8 cellular contexts compared by ENCODE assay signal in genomic region chrX:12976819-12977758, GRCh38. TPM values are rescaled to one million over a fixed set of nuclear protein-coding genes. Genes with fewer than 3 reads are reported as not detected.
DNase-seq lines count a peak whose midpoint lies in the region; ATAC-seq and TF ChIP-seq lines count a peak whose summit lies in the region.
"Not testable (repeated sequence)": the region's sequence is repeated elsewhere in the genome, so short reads cannot be mapped to it uniquely, and the experiment has no call there.

No MANE protein-coding gene starts in this region.

- peak overlapping the region; percentile 60 for H3K27ac ChIP-seq in CD4-positive, alpha-beta memory T cell (ENCODE audit: low read depth, low read length)
- H3K27ac ChIP-seq in HCT116 (ENCODE audit: low read depth, low read length); right cardiac atrium (ENCODE audit: low read length): not testable (repeated sequence)
- H3K27ac ChIP-seq in coronary artery: peak overlapping the region; percentile 50 to 92
- H3K27ac ChIP-seq in suprapubic skin: peak overlapping the region; percentile 98

- TF ChIP-seq POLR2A in HCT116 (IDR thresholded peaks at IDR 0.05; ENCODE audit: borderline replicate concordance, extremely low read depth, insufficient read depth, insufficient read length); suprapubic skin (IDR thresholded peaks at IDR 0.05): not testable (repeated sequence)

- DNase-seq in CD4-positive, alpha-beta memory T cell: peak in 1 of 5 donors; percentile 34
- not testable (repeated sequence) for DNase-seq in HCT116 (ENCODE audit: low read depth, low spot score); activated T-cell treated with anti-CD3 and anti-CD28 coated beads, Interleukin-2, amount 50 U/mL, for 72 hours; coronary artery (ENCODE audit: low spot score); right cardiac atrium; nephron progenitor cell; suprapubic skin (ENCODE audit: low spot score in 2 of 2)
- peak; percentile 65 for DNase-seq in OCI-M1 (lab: John Stamatoyannopoulos, UW)

- H3K4me2 ChIP-seq in HCT116 (ENCODE audit: low read length): 0 out of 2 replicates have a peak overlapping the region, but pooled peaks have one; percentile 84

- RAD21 ChIA-PET in HCT116 (lab: Charles Lee; ENCODE audit: low non-redundant PET in 1 of 2, low total read pairs in 2 of 2, uncharacterized antibody in 2 of 2, unreplicated experiment in 2 of 2): not testable (repeated sequence)

- H3K4me3 ChIP-seq in CD4-positive, alpha-beta memory T cell (ENCODE audit: low read length in 2 of 2): peak overlapping the region; percentile 10 to 85
- not testable (repeated sequence) for H3K4me3 ChIP-seq in HCT116 (replicated peaks in 1 of 2; ENCODE audit: low read depth in 1 of 2, low read length in 2 of 2)
- peak overlapping the region; percentile 84 for H3K4me3 ChIP-seq in coronary artery
- H3K4me3 ChIP-seq in right cardiac atrium (ENCODE audit: low read length): peak overlapping the region; percentile 81
- peak overlapping the region; percentile 65 for H3K4me3 ChIP-seq in suprapubic skin

- peak overlapping the region; percentile 92 to 99 (median 97) for H3K4me3 Mint-ChIP-seq in CD4-positive, alpha-beta memory T cell
- H3K4me3 Mint-ChIP-seq in activated T-cell treated with anti-CD3 and anti-CD28 coated beads, Interleukin-2, amount 50 U/mL, for 72 hours: peak overlapping the region; percentile 82 to 95
- peak overlapping the region; percentile 97 for H3K4me3 Mint-ChIP-seq in nephron progenitor cell

- ATAC-seq in HCT116; activated T-cell treated with anti-CD3 and anti-CD28 coated beads, Interleukin-2, amount 50 U/mL, for 72 hours (replicated peaks in 1 of 2); right cardiac atrium: not testable (repeated sequence)

- not testable (repeated sequence) for BruUV-seq in HCT116 (replicated peaks; lab: Mats Ljungman, UMichigan)

- not testable (repeated sequence) for H2AFZ ChIP-seq in HCT116 (ENCODE audit: low read depth, low read length, poor library complexity, severe bottlenecking)

- H3K4me1 Mint-ChIP-seq in CD4-positive, alpha-beta memory T cell: peaks cover 11 to 49% (median 36%) of the 10 kb centered on the region in 4 donors
- peaks cover 51% of the 10 kb centered on the region for H3K4me1 Mint-ChIP-seq in activated T-cell treated with anti-CD3 and anti-CD28 coated beads, Interleukin-2, amount 50 U/mL, for 72 hours (ENCODE audit: low read depth)
- peaks cover 50% of the 10 kb centered on the region for H3K4me1 Mint-ChIP-seq in nephron progenitor cell

- intact Hi-C loops in CD4-positive, alpha-beta memory T cell (cut with micrococcal nuclease): loop anchor here (5.0 kb wide), 1 partner anchor 35 kb away; no protein-coding TSS in a partner anchor
- intact Hi-C loops in HCT116 (cut with micrococcal nuclease) (loop anchor here (10.0 kb wide), 1 partner anchor 508 kb away; no protein-coding TSS in a partner anchor), right cardiac atrium (cut with DNase I) (loop anchor here in 3 of 4 donors (5.0 to 10.0 kb wide), 3 partner anchors 118 to 508 kb away; no protein-coding TSS in a partner anchor)

- H3K9me2 ChIP-seq in HCT116 (ENCODE audit: insufficient read depth): not testable (repeated sequence)

- TF ChIP-seq RAD21 in HCT116 (IDR thresholded peaks at IDR 0.05; ENCODE audit: low read depth): not testable (repeated sequence)

- peaks cover 37 to 62% of the 10 kb centered on the region in 2 donors for H3K36me3 Mint-ChIP-seq in CD4-positive, alpha-beta memory T cell
- peaks cover 14 to 37% of the 10 kb centered on the region in 2 donors for H3K36me3 Mint-ChIP-seq in activated T-cell treated with anti-CD3 and anti-CD28 coated beads, Interleukin-2, amount 50 U/mL, for 72 hours (ENCODE audit: insufficient read depth in 2 of 2)
- peaks cover 19% of the 10 kb centered on the region for H3K36me3 Mint-ChIP-seq in nephron progenitor cell (ENCODE audit: low read depth)

- peak overlapping the region; percentile 94 to 99 (median 96) for H3K27ac Mint-ChIP-seq in CD4-positive, alpha-beta memory T cell
- H3K27ac Mint-ChIP-seq in activated T-cell treated with anti-CD3 and anti-CD28 coated beads, Interleukin-2, amount 50 U/mL, for 72 hours: peak overlapping the region; percentile 99
- peak overlapping the region; percentile 47 for H3K27ac Mint-ChIP-seq in nephron progenitor cell

- H3K79me2 ChIP-seq in HCT116 (ENCODE audit: insufficient read depth, low read length): peaks cover 11% of the 10 kb centered on the region

- 30% methylated on average over 12 of the region's 12 CpGs for WGBS in right cardiac atrium
- 43% methylated on average over 12 of the region's 12 CpGs for WGBS in suprapubic skin

- TF ChIP-seq CTCF in HCT116 (IDR thresholded peaks at IDR 0.05 in 2 of 3, conservative IDR thresholded peaks at IDR 0.05 in 1 of 3; ENCODE audit: borderline replicate concordance in 1 of 3, insufficient read depth in 1 of 3, low read depth in 2 of 3, low read length in 2 of 3); coronary artery (IDR thresholded peaks at IDR 0.05); nephron progenitor cell (IDR thresholded peaks at IDR 0.05); suprapubic skin (IDR thresholded peaks at IDR 0.05): not testable (repeated sequence)

- POLR2A ChIA-PET in CD4-positive, alpha-beta memory T cell (lab: Charles Lee; ENCODE audit: partially characterized antibody): interaction anchor here (0.7 to 26.3 kb wide), 24 partner anchors 4 to 757 kb away, joined by 3 to 1769 read pairs (median 14); partner anchors contain the start of genes FAM9C, OFD1, TMSB4X and TRAPPC2
- POLR2A ChIA-PET in HCT116 (lab: Charles Lee): interaction anchor here (1.0 to 1.6 kb wide), 2 partner anchors 105 to 511 kb away, joined by 3 to 4 read pairs; no protein-coding TSS in a partner anchor

- not testable (repeated sequence) for H3K27me3 ChIP-seq in CD4-positive, alpha-beta memory T cell (ENCODE audit: insufficient read depth, low read length); HCT116 (ENCODE audit: insufficient read depth, low read length); right cardiac atrium (ENCODE audit: control insufficient read depth, insufficient read depth); suprapubic skin

- not testable (repeated sequence) for H3K27me3 Mint-ChIP-seq in CD4-positive, alpha-beta memory T cell
- peaks cover 46% of the 10 kb centered on the region for H3K27me3 Mint-ChIP-seq in activated T-cell treated with anti-CD3 and anti-CD28 coated beads, Interleukin-2, amount 50 U/mL, for 72 hours (ENCODE audit: low read depth)
- peaks cover 10% of the 10 kb centered on the region for H3K27me3 Mint-ChIP-seq in nephron progenitor cell (ENCODE audit: low read depth, poor library complexity)

- not testable (repeated sequence) for H3K36me3 ChIP-seq in CD4-positive, alpha-beta memory T cell (ENCODE audit: insufficient read depth, low read length); HCT116 (ENCODE audit: control insufficient read depth in 1 of 2, insufficient read depth in 2 of 2, low read length in 2 of 2); suprapubic skin

- H3K9ac ChIP-seq in HCT116 (ENCODE audit: low read length): not testable (repeated sequence)

- H3K4me1 ChIP-seq in CD4-positive, alpha-beta memory T cell (ENCODE audit: insufficient read depth, low read length): peaks cover 37% of the 10 kb centered on the region
- H3K4me1 ChIP-seq in HCT116 (ENCODE audit: control insufficient read depth in 1 of 2, insufficient read depth in 2 of 2, low read length in 2 of 2): peaks cover 0 to 10% of the 10 kb centered on the region in 2 experiments; a peak in 2 of 4 replicates
- not testable (repeated sequence) for H3K4me1 ChIP-seq in right cardiac atrium (ENCODE audit: control insufficient read depth, insufficient read depth, low read length); suprapubic skin

- H4K20me1 ChIP-seq in HCT116 (ENCODE audit: insufficient read depth): not testable (repeated sequence)

- H3K9me3 ChIP-seq in CD4-positive, alpha-beta memory T cell (ENCODE audit: control insufficient read depth in 1 of 2, low read length in 2 of 2); HCT116 (ENCODE audit: control insufficient read depth in 1 of 2, insufficient read depth in 1 of 2, low read depth in 1 of 2, low read length in 2 of 2); right cardiac atrium (ENCODE audit: control insufficient read depth, low read length); suprapubic skin: not testable (repeated sequence)

- CTCF ChIA-PET in CD4-positive, alpha-beta memory T cell (lab: Charles Lee; ENCODE audit: partially characterized antibody): interaction anchor here (0.7 to 16.4 kb wide), 12 partner anchors 9 to 511 kb away, joined by 3 to 172 read pairs (median 10); no protein-coding TSS in a partner anchor
- CTCF ChIA-PET in HCT116 (lab: Charles Lee): interaction anchor here (2.2 kb wide), 1 partner anchor 30 kb away, joined by 7 read pairs; no protein-coding TSS in a partner anchor

- TF ChIP-seq EP300 in suprapubic skin (IDR thresholded peaks at IDR 0.05): not testable (repeated sequence)

- peaks cover 0 to 21% (median 2%) of the 10 kb centered on the region in 8 donors for H3K9me3 Mint-ChIP-seq in CD4-positive, alpha-beta memory T cell
- not testable (repeated sequence) for H3K9me3 Mint-ChIP-seq in activated T-cell treated with anti-CD3 and anti-CD28 coated beads, Interleukin-2, amount 50 U/mL, for 72 hours
- peaks cover 44% of the 10 kb centered on the region for H3K9me3 Mint-ChIP-seq in nephron progenitor cell

TF ChIP-seq in HCT116, 20 proteins besides CTCF, POLR2A, EP300 and RAD21:
- 0 out of 2 replicates have a peak, but pooled peaks have one; percentile 16 for TF ChIP-seq JUND (IDR thresholded peaks at IDR 0.05)
TF ChIP-seq in HCT116: peak in this region for 1; not testable (repeated sequence) for 19.

RNA-seq across cellular contexts. Expression of gene TMSB4X, which starts 2.2 kb away (rescaled TPM):
- total RNA-seq in CD4-positive, alpha-beta memory T cell: 1,000 to 10,000 TPM; 4,851 to 5,116 TPM
- over 10,000 TPM; 27,942 to 36,115 TPM for polyA plus RNA-seq in CD4-positive, alpha-beta memory T cell
- total RNA-seq in HCT116 (2021; ENCODE audit: unreplicated experiment) (407 TPM), right cardiac atrium (1,000 to 10,000 TPM; 1,054 to 1,542 (median 1,304) TPM), suprapubic skin (1,000 to 10,000 TPM in 3 of 4 donors, 100 to 1,000 TPM in 1; 880 to 1,466 (median 1,228) TPM)
- 702 and 898 TPM in 2 replicates for polyA plus RNA-seq in HCT116 (2012)
- total RNA-seq in activated T-cell treated with anti-CD3 and anti-CD28 coated beads, Interleukin-2, amount 50 U/mL, for 72 hours: 1,000 to 10,000 TPM; 4,011 to 4,477 TPM
- polyA plus RNA-seq in right cardiac atrium: 2,718 TPM

Comparison
In these comparisons a context has a peak if more than half of its experiments do, and no peak if none do; other contexts are left out.
1. H3K27ac Mint-ChIP-seq: peak in every context shown above with its lines; median percentile 99 in activated T-cell treated with anti-CD3 and anti-CD28 coated beads, Interleukin-2, amount 50 U/mL, for 72 hours; 96 in CD4-positive, alpha-beta memory T cell; 47 in nephron progenitor cell.